In the genomic region with DNA sequence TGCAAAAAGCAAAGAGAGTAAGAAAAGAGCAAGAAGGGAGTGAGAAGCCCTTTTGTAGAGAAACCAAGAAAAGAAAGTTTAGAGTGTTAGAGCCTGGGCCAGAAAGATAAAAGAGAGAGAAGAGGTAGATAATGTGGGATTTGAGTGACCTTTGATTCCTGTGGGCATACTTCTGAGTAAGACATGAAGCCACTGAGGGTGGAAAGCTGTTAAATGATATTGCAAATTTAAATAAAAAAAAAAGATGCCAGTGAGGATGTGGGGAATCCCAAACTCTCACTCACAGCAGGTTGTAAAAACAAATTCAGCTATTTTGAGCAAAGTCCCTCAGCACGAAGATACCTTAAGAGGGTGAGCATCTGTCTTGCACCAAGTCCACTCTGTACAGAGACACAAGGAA, we compare ENCODE assay signal across 1 cellular context.
TF ChIP-seq lines count a peak whose summit lies in the region.

No MANE protein-coding gene starts in this region.

TF ChIP-seq in K562, 482 proteins besides CTCF, POLR2A, EP300 and RAD21 (continued from another document and continues in another):
- TF ChIP-seq, protein P1, sequence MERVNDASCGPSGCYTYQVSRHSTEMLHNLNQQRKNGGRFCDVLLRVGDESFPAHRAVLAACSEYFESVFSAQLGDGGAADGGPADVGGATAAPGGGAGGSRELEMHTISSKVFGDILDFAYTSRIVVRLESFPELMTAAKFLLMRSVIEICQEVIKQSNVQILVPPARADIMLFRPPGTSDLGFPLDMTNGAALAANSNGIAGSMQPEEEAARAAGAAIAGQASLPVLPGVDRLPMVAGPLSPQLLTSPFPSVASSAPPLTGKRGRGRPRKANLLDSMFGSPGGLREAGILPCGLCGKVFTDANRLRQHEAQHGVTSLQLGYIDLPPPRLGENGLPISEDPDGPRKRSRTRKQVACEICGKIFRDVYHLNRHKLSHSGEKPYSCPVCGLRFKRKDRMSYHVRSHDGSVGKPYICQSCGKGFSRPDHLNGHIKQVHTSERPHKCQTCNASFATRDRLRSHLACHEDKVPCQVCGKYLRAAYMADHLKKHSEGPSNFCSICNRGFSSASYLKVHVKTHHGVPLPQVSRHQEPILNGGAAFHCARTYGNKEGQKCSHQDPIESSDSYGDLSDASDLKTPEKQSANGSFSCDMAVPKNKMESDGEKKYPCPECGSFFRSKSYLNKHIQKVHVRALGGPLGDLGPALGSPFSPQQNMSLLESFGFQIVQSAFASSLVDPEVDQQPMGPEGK (CRISPR knock-in tag; IDR thresholded peaks at IDR 0.05; ENCODE audit: borderline replicate concordance): no peak
- TF ChIP-seq ZFPM2 (CRISPR knock-in tag; IDR thresholded peaks at IDR 0.05) (no peak), ARNT (IDR thresholded peaks at IDR 0.05) (no peak), TAF15 (IDR thresholded peaks at IDR 0.05; ENCODE audit: low read depth, low read length) (no peak), ZNF324 (CRISPR knock-in tag; IDR thresholded peaks at IDR 0.05) (no peak), MAZ (CRISPR knock-in tag; conservative IDR thresholded peaks at IDR 0.05 in 1 of 2, IDR thresholded peaks at IDR 0.05 in 1 of 2) (no peak), CHD2 (IDR thresholded peaks at IDR 0.05; ENCODE audit: low read depth, low read length) (no peak), XRCC3 (IDR thresholded peaks at IDR 0.05) (no peak), CC2D1A (IDR thresholded peaks at IDR 0.05) (no peak), ZNF583 (CRISPR knock-in tag; IDR thresholded peaks at IDR 0.05) (peak; percentile 69), TEAD4 (IDR thresholded peaks at IDR 0.05; ENCODE audit: low read length) (peak; percentile 77), TEAD4 (CRISPR knock-in tag; IDR thresholded peaks at IDR 0.05; ENCODE audit: borderline replicate concordance) (no peak), SPI1 (IDR thresholded peaks at IDR 0.05; ENCODE audit: borderline replicate concordance, low read depth, low read length) (no peak), KDM4B (IDR thresholded peaks at IDR 0.05; ENCODE audit: borderline replicate concordance in 2 of 2, low read depth in 1 of 2) (no peak), RFX1 (IDR thresholded peaks at IDR 0.05) (no peak), PHB2 (IDR thresholded peaks at IDR 0.05; ENCODE audit: low read depth) (no peak), ZNF561 (CRISPR knock-in tag; conservative IDR thresholded peaks at IDR 0.05) (no peak), POLR2H (tag; IDR thresholded peaks at IDR 0.05; ENCODE audit: low read depth) (no peak), NR1H2 (CRISPR knock-in tag; IDR thresholded peaks at IDR 0.05) (no peak), ZNF224 (CRISPR knock-in tag; IDR thresholded peaks at IDR 0.05) (no peak), ZNF146 (CRISPR knock-in tag; IDR thresholded peaks at IDR 0.05; ENCODE audit: unreplicated experiment) (no peak), RHOXF2B (CRISPR knock-in tag; conservative IDR thresholded peaks at IDR 0.05) (no peak), ZSCAN29 (IDR thresholded peaks at IDR 0.05) (no peak), NFYB (IDR thresholded peaks at IDR 0.05; ENCODE audit: extremely low read depth, insufficient read length) (no peak), RCOR1 (IDR thresholded peaks at IDR 0.05; ENCODE audit: borderline replicate concordance in 1 of 2, low read depth in 2 of 2, low read length in 2 of 2) (no peak), ZKSCAN3 (CRISPR knock-in tag; IDR thresholded peaks at IDR 0.05) (no peak), NCOR1 (IDR thresholded peaks at IDR 0.05) (peak; percentile 78), MCM2 (IDR thresholded peaks at IDR 0.05; ENCODE audit: low read depth) (no peak), SNRNP70 (optimal IDR thresholded peaks at IDR 0.05; ENCODE audit: low read depth, low read length) (no peak), HDGF (IDR thresholded peaks at IDR 0.05) (no peak), YBX1 (IDR thresholded peaks at IDR 0.05) (no peak), TGIF2 (CRISPR knock-in tag; IDR thresholded peaks at IDR 0.05) (0 out of 2 replicates have a peak, but pooled peaks have one; percentile 11), CXXC5 (CRISPR knock-in tag; IDR thresholded peaks at IDR 0.05) (no peak), PYGO2 (tag; IDR thresholded peaks at IDR 0.05) (no peak), ZNF3 (CRISPR knock-in tag; IDR thresholded peaks at IDR 0.05) (no peak), SAP30 (IDR thresholded peaks at IDR 0.05; ENCODE audit: borderline replicate concordance, insufficient read depth, low read depth, low read length, poor library complexity, severe bottlenecking) (no peak), ESRRB (CRISPR knock-in tag; IDR thresholded peaks at IDR 0.05; ENCODE audit: borderline replicate concordance) (no peak), MYC (IDR thresholded peaks at IDR 0.05; ENCODE audit: low read depth, low read length) (no peak), MYC (CRISPR knock-in tag; IDR thresholded peaks at IDR 0.05; ENCODE audit: borderline replicate concordance, low read depth) (no peak), RAD51 (IDR thresholded peaks at IDR 0.05; ENCODE audit: borderline replicate concordance, low read depth) (no peak), FOXK2 (conservative IDR thresholded peaks at IDR 0.05 in 1 of 2, IDR thresholded peaks at IDR 0.05 in 1 of 2; ENCODE audit: low read depth in 2 of 2) (no peak), HOXB6 (CRISPR knock-in tag; IDR thresholded peaks at IDR 0.05; ENCODE audit: borderline replicate concordance) (no peak), SIRT6 (IDR thresholded peaks at IDR 0.05; ENCODE audit: low read depth, low read length) (no peak), BACH1 (tag; IDR thresholded peaks at IDR 0.05) (no peak), CEBPG (CRISPR knock-in tag; IDR thresholded peaks at IDR 0.05) (no peak), CEBPG (tag; conservative IDR thresholded peaks at IDR 0.05 in 1 of 2, IDR thresholded peaks at IDR 0.05 in 1 of 2) (no peak), ZBED1 (IDR thresholded peaks at IDR 0.05) (no peak)
- TF ChIP-seq, protein P2, sequence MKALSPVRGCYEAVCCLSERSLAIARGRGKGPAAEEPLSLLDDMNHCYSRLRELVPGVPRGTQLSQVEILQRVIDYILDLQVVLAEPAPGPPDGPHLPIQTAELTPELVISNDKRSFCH (CRISPR knock-in tag; IDR thresholded peaks at IDR 0.05): no peak
- TF ChIP-seq, protein P2 (tag; IDR thresholded peaks at IDR 0.05): no peak
- TF ChIP-seq, protein P3, sequence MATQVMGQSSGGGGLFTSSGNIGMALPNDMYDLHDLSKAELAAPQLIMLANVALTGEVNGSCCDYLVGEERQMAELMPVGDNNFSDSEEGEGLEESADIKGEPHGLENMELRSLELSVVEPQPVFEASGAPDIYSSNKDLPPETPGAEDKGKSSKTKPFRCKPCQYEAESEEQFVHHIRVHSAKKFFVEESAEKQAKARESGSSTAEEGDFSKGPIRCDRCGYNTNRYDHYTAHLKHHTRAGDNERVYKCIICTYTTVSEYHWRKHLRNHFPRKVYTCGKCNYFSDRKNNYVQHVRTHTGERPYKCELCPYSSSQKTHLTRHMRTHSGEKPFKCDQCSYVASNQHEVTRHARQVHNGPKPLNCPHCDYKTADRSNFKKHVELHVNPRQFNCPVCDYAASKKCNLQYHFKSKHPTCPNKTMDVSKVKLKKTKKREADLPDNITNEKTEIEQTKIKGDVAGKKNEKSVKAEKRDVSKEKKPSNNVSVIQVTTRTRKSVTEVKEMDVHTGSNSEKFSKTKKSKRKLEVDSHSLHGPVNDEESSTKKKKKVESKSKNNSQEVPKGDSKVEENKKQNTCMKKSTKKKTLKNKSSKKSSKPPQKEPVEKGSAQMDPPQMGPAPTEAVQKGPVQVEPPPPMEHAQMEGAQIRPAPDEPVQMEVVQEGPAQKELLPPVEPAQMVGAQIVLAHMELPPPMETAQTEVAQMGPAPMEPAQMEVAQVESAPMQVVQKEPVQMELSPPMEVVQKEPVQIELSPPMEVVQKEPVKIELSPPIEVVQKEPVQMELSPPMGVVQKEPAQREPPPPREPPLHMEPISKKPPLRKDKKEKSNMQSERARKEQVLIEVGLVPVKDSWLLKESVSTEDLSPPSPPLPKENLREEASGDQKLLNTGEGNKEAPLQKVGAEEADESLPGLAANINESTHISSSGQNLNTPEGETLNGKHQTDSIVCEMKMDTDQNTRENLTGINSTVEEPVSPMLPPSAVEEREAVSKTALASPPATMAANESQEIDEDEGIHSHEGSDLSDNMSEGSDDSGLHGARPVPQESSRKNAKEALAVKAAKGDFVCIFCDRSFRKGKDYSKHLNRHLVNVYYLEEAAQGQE (CRISPR knock-in tag; IDR thresholded peaks at IDR 0.05; ENCODE audit: low read depth): no peak
- TF ChIP-seq, protein P4, sequence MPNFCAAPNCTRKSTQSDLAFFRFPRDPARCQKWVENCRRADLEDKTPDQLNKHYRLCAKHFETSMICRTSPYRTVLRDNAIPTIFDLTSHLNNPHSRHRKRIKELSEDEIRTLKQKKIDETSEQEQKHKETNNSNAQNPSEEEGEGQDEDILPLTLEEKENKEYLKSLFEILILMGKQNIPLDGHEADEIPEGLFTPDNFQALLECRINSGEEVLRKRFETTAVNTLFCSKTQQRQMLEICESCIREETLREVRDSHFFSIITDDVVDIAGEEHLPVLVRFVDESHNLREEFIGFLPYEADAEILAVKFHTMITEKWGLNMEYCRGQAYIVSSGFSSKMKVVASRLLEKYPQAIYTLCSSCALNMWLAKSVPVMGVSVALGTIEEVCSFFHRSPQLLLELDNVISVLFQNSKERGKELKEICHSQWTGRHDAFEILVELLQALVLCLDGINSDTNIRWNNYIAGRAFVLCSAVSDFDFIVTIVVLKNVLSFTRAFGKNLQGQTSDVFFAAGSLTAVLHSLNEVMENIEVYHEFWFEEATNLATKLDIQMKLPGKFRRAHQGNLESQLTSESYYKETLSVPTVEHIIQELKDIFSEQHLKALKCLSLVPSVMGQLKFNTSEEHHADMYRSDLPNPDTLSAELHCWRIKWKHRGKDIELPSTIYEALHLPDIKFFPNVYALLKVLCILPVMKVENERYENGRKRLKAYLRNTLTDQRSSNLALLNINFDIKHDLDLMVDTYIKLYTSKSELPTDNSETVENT (CRISPR knock-in tag; IDR thresholded peaks at IDR 0.05): no peak
- TF ChIP-seq, protein P5, sequence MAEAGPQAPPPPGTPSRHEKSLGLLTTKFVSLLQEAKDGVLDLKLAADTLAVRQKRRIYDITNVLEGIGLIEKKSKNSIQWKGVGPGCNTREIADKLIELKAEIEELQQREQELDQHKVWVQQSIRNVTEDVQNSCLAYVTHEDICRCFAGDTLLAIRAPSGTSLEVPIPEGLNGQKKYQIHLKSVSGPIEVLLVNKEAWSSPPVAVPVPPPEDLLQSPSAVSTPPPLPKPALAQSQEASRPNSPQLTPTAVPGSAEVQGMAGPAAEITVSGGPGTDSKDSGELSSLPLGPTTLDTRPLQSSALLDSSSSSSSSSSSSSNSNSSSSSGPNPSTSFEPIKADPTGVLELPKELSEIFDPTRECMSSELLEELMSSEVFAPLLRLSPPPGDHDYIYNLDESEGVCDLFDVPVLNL (CRISPR knock-in tag; IDR thresholded peaks at IDR 0.05; ENCODE audit: low read depth): no peak
- TF ChIP-seq, protein P6, sequence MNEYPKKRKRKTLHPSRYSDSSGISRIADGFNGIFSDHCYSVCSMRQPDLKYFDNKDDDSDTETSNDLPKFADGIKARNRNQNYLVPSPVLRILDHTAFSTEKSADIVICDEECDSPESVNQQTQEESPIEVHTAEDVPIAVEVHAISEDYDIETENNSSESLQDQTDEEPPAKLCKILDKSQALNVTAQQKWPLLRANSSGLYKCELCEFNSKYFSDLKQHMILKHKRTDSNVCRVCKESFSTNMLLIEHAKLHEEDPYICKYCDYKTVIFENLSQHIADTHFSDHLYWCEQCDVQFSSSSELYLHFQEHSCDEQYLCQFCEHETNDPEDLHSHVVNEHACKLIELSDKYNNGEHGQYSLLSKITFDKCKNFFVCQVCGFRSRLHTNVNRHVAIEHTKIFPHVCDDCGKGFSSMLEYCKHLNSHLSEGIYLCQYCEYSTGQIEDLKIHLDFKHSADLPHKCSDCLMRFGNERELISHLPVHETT (CRISPR knock-in tag; conservative IDR thresholded peaks at IDR 0.05 in 1 of 2, IDR thresholded peaks at IDR 0.05 in 1 of 2): no peak
- TF ChIP-seq, protein P7, sequence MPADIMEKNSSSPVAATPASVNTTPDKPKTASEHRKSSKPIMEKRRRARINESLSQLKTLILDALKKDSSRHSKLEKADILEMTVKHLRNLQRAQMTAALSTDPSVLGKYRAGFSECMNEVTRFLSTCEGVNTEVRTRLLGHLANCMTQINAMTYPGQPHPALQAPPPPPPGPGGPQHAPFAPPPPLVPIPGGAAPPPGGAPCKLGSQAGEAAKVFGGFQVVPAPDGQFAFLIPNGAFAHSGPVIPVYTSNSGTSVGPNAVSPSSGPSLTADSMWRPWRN (IDR thresholded peaks at IDR 0.05; ENCODE audit: low read depth): no peak
- TF ChIP-seq, protein P8, sequence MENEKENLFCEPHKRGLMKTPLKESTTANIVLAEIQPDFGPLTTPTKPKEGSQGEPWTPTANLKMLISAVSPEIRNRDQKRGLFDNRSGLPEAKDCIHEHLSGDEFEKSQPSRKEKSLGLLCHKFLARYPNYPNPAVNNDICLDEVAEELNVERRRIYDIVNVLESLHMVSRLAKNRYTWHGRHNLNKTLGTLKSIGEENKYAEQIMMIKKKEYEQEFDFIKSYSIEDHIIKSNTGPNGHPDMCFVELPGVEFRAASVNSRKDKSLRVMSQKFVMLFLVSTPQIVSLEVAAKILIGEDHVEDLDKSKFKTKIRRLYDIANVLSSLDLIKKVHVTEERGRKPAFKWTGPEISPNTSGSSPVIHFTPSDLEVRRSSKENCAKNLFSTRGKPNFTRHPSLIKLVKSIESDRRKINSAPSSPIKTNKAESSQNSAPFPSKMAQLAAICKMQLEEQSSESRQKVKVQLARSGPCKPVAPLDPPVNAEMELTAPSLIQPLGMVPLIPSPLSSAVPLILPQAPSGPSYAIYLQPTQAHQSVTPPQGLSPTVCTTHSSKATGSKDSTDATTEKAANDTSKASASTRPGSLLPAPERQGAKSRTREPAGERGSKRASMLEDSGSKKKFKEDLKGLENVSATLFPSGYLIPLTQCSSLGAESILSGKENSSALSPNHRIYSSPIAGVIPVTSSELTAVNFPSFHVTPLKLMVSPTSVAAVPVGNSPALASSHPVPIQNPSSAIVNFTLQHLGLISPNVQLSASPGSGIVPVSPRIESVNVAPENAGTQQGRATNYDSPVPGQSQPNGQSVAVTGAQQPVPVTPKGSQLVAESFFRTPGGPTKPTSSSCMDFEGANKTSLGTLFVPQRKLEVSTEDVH (IDR thresholded peaks at IDR 0.05; ENCODE audit: low read depth, partially characterized antibody): no peak
- TF ChIP-seq, protein P9, sequence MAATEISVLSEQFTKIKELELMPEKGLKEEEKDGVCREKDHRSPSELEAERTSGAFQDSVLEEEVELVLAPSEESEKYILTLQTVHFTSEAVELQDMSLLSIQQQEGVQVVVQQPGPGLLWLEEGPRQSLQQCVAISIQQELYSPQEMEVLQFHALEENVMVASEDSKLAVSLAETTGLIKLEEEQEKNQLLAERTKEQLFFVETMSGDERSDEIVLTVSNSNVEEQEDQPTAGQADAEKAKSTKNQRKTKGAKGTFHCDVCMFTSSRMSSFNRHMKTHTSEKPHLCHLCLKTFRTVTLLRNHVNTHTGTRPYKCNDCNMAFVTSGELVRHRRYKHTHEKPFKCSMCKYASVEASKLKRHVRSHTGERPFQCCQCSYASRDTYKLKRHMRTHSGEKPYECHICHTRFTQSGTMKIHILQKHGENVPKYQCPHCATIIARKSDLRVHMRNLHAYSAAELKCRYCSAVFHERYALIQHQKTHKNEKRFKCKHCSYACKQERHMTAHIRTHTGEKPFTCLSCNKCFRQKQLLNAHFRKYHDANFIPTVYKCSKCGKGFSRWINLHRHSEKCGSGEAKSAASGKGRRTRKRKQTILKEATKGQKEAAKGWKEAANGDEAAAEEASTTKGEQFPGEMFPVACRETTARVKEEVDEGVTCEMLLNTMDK (IDR thresholded peaks at IDR 0.05; ENCODE audit: borderline replicate concordance, insufficient read depth, low read depth, low read length, poor library complexity, severe bottlenecking): no peak
